ENCODE assay signal across 9 cellular contexts in genomic region chr2:46364797-46365457, GRCh38.
A peak's percentile ranks its signal among the peaks of the same experiment; 100 is the strongest.
DNase-seq lines count a peak whose midpoint lies in the region; ATAC-seq and TF ChIP-seq lines count a peak whose summit lies in the region.
"Had no signal": no experiment of that assay in that cellular context is flagged by ENCODE, and none has a peak within 500 bp of the region (broad histone marks: within the 10 kb centered on the region; RNA-seq: fewer than 3 reads in every experiment).

No MANE protein-coding gene starts in this region.

- ATAC-seq in HG02678 (IDR thresholded peaks at IDR 0.05; ENCODE audit: unreplicated experiment): no peak

- H4K91ac ChIP-seq in mesenchymal stem cell (ENCODE audit: low read length): no peak overlapping the region

- H3K4me1 ChIP-seq in mesenchymal stem cell (ENCODE audit: control insufficient read depth, insufficient read depth, low read depth, low read length): peaks cover 2% of the 10 kb centered on the region

- peaks cover 37 to 60% of the 10 kb centered on the region in 2 experiments for H3K36me3 ChIP-seq in mesenchymal stem cell (ENCODE audit: control insufficient read depth in 1 of 2, insufficient read depth in 2 of 2, low read depth in 1 of 2, low read length in 2 of 2)

- H3K4me2 ChIP-seq in mesenchymal stem cell (ENCODE audit: low read length, poor library complexity, severe bottlenecking): no peak overlapping the region

- POLR2A ChIA-PET in RWPE1 (lab: Yijun Ruan, JAX; ENCODE audit: low non-redundant PET): no interaction called here

- in situ Hi-C loops in KBM-7 (cut with MboI; ENCODE audit: low pct_unique_long_range_greater_than_20kb, low sequenced_read_pairs): no loop called here

- H3K23ac ChIP-seq in mesenchymal stem cell (ENCODE audit: low read length in 2 of 2): no peak overlapping the region

- H3K27ac ChIP-seq in RWPE1 (no peak overlapping the region), mesenchymal stem cell (ENCODE audit: low read length, poor library complexity, severe bottlenecking) (no peak overlapping the region)

- H3K14ac ChIP-seq in mesenchymal stem cell (ENCODE audit: low read length in 2 of 2): no peak overlapping the region

- no peak overlapping the region for H3K18ac ChIP-seq in mesenchymal stem cell (ENCODE audit: low read depth in 1 of 2, low read length in 2 of 2)

- no peak overlapping the region for H3K4me3 ChIP-seq in mesenchymal stem cell (ENCODE audit: insufficient read depth in 1 of 2, low read depth in 1 of 2, low read length in 2 of 2)

- H2AK5ac ChIP-seq in mesenchymal stem cell (ENCODE audit: low read length, severe bottlenecking): no peak overlapping the region

- no peak overlapping the region for H2BK15ac ChIP-seq in mesenchymal stem cell (ENCODE audit: low read depth, poor library complexity, severe bottlenecking)

- no peak overlapping the region for H4K8ac ChIP-seq in mesenchymal stem cell (ENCODE audit: low read length)

- H3K9me3 ChIP-seq in mesenchymal stem cell (ENCODE audit: control insufficient read depth, low read length): no peaks in the 10 kb centered on the region

- DNase-seq in NCI-H2227 (lab: John Stamatoyannopoulos, UW; ENCODE audit: unreplicated experiment) (peak; percentile 42), NCI-H2227 treated with DMSO at 0.1 percent for 48 hours (lab: John Stamatoyannopoulos, UW) (no peak), KBM-7 (peak; percentile 62), RWPE1 (ENCODE audit: low spot score) (peak; percentile 45), mesenchymal stem cell (peak; percentile 71), NCI-H187 treated with DMSO at 0.1 percent for 48 hours (lab: John Stamatoyannopoulos, UW) (no peak)
- DNase-seq in effector CD4-positive, alpha-beta T cell: peak; percentile 23
- DNase-seq: activated naive CD8-positive, alpha-beta T cell treated with anti-CD3 and anti-CD28 coated beads, Interleukin-2, amount 10 ng/mL, durations not matched to agents 7 days and 5 days had no signal

- H2BK12ac ChIP-seq in mesenchymal stem cell (ENCODE audit: low read length in 2 of 2): no peak overlapping the region

- H2BK5ac ChIP-seq in mesenchymal stem cell (ENCODE audit: low read depth, low read length, poor library complexity, severe bottlenecking): no peak overlapping the region

- H3K9ac ChIP-seq in mesenchymal stem cell (ENCODE audit: low read length): no peak overlapping the region

- no peaks in the 10 kb centered on the region for H3K27me3 ChIP-seq in mesenchymal stem cell (ENCODE audit: control insufficient read depth in 1 of 2, insufficient read depth in 1 of 2, low read length in 2 of 2)

- H2BK120ac ChIP-seq in mesenchymal stem cell (ENCODE audit: low read depth, low read length): no peak overlapping the region

- no peak overlapping the region for H2AFZ ChIP-seq in mesenchymal stem cell (ENCODE audit: low read depth, low read length)

- WGBS in mesenchymal stem cell: 91% methylated on average over 2 of the region's 4 CpGs

- CTCF ChIA-PET in RWPE1 (lab: Yijun Ruan, JAX): interaction anchor here (0.5 to 1.2 kb wide), 3 partner anchors 55 to 868 kb away, joined by 3 read pairs; no protein-coding TSS in a partner anchor

- H3K4ac ChIP-seq in mesenchymal stem cell (ENCODE audit: low read depth in 1 of 2, low read length in 2 of 2): no peak overlapping the region

- peak; percentile 81 for TF ChIP-seq CTCF in RWPE1 (conservative IDR thresholded peaks at IDR 0.05; ENCODE audit: low read depth)

- peaks cover 2% of the 10 kb centered on the region for H3K79me1 ChIP-seq in mesenchymal stem cell (replicated peaks; ENCODE audit: low read length, poor library complexity, severe bottlenecking)

Comparison
In these comparisons a context has a peak if more than half of its experiments do, and no peak if none do; other contexts are left out.
1. DNase-seq: peak in NCI-H2227 (single experiment), KBM-7 (single experiment), RWPE1 (single experiment), effector CD4-positive, alpha-beta T cell (single experiment) and mesenchymal stem cell (single experiment); none in NCI-H2227 treated with DMSO at 0.1 percent for 48 hours (single experiment) and NCI-H187 treated with DMSO at 0.1 percent for 48 hours (single experiment).